In the genomic region with DNA sequence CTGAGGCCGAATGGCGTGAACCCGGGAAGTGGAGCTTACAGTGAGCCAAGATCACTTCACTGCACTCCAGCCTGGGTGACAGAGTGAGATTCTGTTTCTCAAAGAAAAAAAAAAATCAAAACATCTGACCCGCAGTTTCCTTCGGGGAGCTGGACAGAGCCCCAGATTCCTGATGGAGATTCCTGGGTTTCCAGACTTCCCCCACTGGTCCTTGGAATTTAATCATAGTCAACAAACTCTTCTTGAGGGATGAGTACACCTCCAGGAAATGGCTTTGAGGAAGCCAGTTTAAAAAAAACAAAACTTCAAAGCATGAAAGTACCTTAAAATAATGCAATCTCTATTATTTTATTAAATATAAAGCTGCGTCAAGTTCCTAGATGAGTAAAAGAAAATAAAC, we compare ENCODE assay signal across 12 cellular contexts. TPM values are rescaled to one million over a fixed set of nuclear protein-coding genes. Genes with fewer than 3 reads are reported as not detected.
DNase-seq lines count a peak whose midpoint lies in the region; ATAC-seq and TF ChIP-seq lines count a peak whose summit lies in the region.
"Had no signal": no experiment of that assay in that cellular context is flagged by ENCODE, and none has a peak within 500 bp of the region (broad histone marks: within the 10 kb centered on the region; RNA-seq: fewer than 3 reads in every experiment).

No MANE protein-coding gene starts in this region.

- H3K4me1 ChIP-seq in CD8-positive, alpha-beta T cell (ENCODE audit: insufficient read depth, low read length) = peaks cover 24% of the 10 kb centered on the region
- no peaks in the 10 kb centered on the region for H3K4me1 ChIP-seq in colonic mucosa

- peaks cover 34% of the 10 kb centered on the region for H3K4me1 Mint-ChIP-seq in CD8-positive, alpha-beta T cell (ENCODE audit: low read depth)
- peaks cover 43% of the 10 kb centered on the region for H3K4me1 Mint-ChIP-seq in HFFc6 (ENCODE audit: low read depth)
- peaks cover 16 to 52% (median 44%) of the 10 kb centered on the region in 4 donors for H3K4me1 Mint-ChIP-seq in naive thymus-derived CD8-positive, alpha-beta T cell

- H3K4me3 Mint-ChIP-seq in CD8-positive, alpha-beta T cell = peak overlapping the region; percentile 64
- H3K4me3 Mint-ChIP-seq in HFFc6 = peak overlapping the region; percentile 90
- peak overlapping the region; percentile 36 to 92 (median 64) for H3K4me3 Mint-ChIP-seq in naive thymus-derived CD8-positive, alpha-beta T cell

- DNase-seq in CD8-positive, alpha-beta T cell = no peak
- DNase-seq in HFFc6 (peak; percentile 10), astrocyte of the spinal cord (ENCODE audit: low read depth, low spot score) (peak; percentile 64), colonic mucosa (no peak), NCI-H446 treated with DMSO at 0.1 percent for 48 hours (lab: John Stamatoyannopoulos, UW) (no peak)
- DNase-seq in naive thymus-derived CD8-positive, alpha-beta T cell = no peak
- DNase-seq: activated CD4-positive, alpha-beta T cell treated with anti-CD3 and anti-CD28 coated beads for 4 hours; effector CD4-positive, alpha-beta T cell; left colon; NCI-H2081 treated with DMSO at 0.1 percent for 48 hours had no signal

- no peaks in the 10 kb centered on the region for H3K27me3 ChIP-seq in CD8-positive, alpha-beta T cell (ENCODE audit: insufficient read depth, low read length)
- no peaks in the 10 kb centered on the region for H3K27me3 ChIP-seq in colonic mucosa

- POLR2A ChIA-PET in CD8-positive, alpha-beta T cell (lab: Charles Lee) = interaction anchor here (0.6 kb wide), 1 partner anchor 1278 kb away, joined by 3 read pairs; no protein-coding TSS in a partner anchor
- POLR2A ChIA-PET in naive thymus-derived CD8-positive, alpha-beta T cell (lab: Charles Lee) = interaction anchor here (0.7 to 1.0 kb wide), 2 partner anchors 15 to 135 kb away, joined by 3 read pairs; no protein-coding TSS in a partner anchor

- no peaks in the 10 kb centered on the region for H3K9me3 ChIP-seq in CD8-positive, alpha-beta T cell (ENCODE audit: low read length)
- no peaks in the 10 kb centered on the region for H3K9me3 ChIP-seq in colonic mucosa

- intact Hi-C loops in CD8-positive, alpha-beta T cell (cut with DNase I, micrococcal nuclease) = loop anchor here (2.0 to 10.0 kb wide), 7 partner anchors 78 to 1061 kb away; partner anchors contain the start of genes CHST12 (in 2 of the 2), EIF3B (in 1 of the 2), INTS1 (in 1 of the 2) and PSMG3 (in 1 of the 2)
- intact Hi-C loops in colonic mucosa (cut with DNase I) = no loop called here

- in situ Hi-C loops in astrocyte of the spinal cord (cut with HindIII; ENCODE audit: low sequenced_read_pairs) = no loop called here

- no peak for ATAC-seq in CD8-positive, alpha-beta T cell
- ATAC-seq in naive thymus-derived CD8-positive, alpha-beta T cell = no peak
- no peak for ATAC-seq in HG03378 (IDR thresholded peaks at IDR 0.05; ENCODE audit: unreplicated experiment)
- no peak for ATAC-seq in HG03097 (IDR thresholded peaks at IDR 0.05; ENCODE audit: low FRiP score, unreplicated experiment)

- H3K27ac ChIP-seq in CD8-positive, alpha-beta T cell (ENCODE audit: low read depth, low read length) = no peak overlapping the region
- no peak overlapping the region for H3K27ac ChIP-seq in colonic mucosa

- H3K27ac Mint-ChIP-seq in CD8-positive, alpha-beta T cell = no peak overlapping the region
- peak overlapping the region; percentile 85 for H3K27ac Mint-ChIP-seq in HFFc6
- H3K27ac Mint-ChIP-seq in naive thymus-derived CD8-positive, alpha-beta T cell = peak overlapping the region in 2 of 10 donors; percentile 8 to 16

- H3K36me3 Mint-ChIP-seq in CD8-positive, alpha-beta T cell = peaks cover 48% of the 10 kb centered on the region
- H3K36me3 Mint-ChIP-seq in HFFc6 (ENCODE audit: low read depth) = peaks cover 15% of the 10 kb centered on the region
- H3K36me3 Mint-ChIP-seq in naive thymus-derived CD8-positive, alpha-beta T cell = peaks cover 0 to 45% (median 3%) of the 10 kb centered on the region in 3 donors

- CTCF ChIA-PET in CD8-positive, alpha-beta T cell (lab: Charles Lee) = no interaction called here

- no peak overlapping the region for H3K4me3 ChIP-seq in CD8-positive, alpha-beta T cell (ENCODE audit: low read depth, low read length)
- H3K4me3 ChIP-seq in astrocyte of the spinal cord (ENCODE audit: low read depth, low read length) = no peak overlapping the region
- H3K4me3 ChIP-seq in colonic mucosa = no peak overlapping the region

- peaks cover 11% of the 10 kb centered on the region for H3K36me3 ChIP-seq in CD8-positive, alpha-beta T cell (ENCODE audit: insufficient read depth, low read length)
- no peaks in the 10 kb centered on the region for H3K36me3 ChIP-seq in colonic mucosa

- H3K9me3 Mint-ChIP-seq in CD8-positive, alpha-beta T cell = no peaks in the 10 kb centered on the region
- no peaks in the 10 kb centered on the region for H3K9me3 Mint-ChIP-seq in HFFc6
- no peaks in the 10 kb centered on the region for H3K9me3 Mint-ChIP-seq in naive thymus-derived CD8-positive, alpha-beta T cell

- no peaks in the 10 kb centered on the region for H3K27me3 Mint-ChIP-seq in CD8-positive, alpha-beta T cell (ENCODE audit: low read depth)
- no peaks in the 10 kb centered on the region for H3K27me3 Mint-ChIP-seq in HFFc6 (ENCODE audit: insufficient read depth)
- no peaks in the 10 kb centered on the region for H3K27me3 Mint-ChIP-seq in naive thymus-derived CD8-positive, alpha-beta T cell

- H3K9ac ChIP-seq in colonic mucosa (ENCODE audit: low read depth in 2 of 2, low read length in 2 of 2) = no peak overlapping the region

- TF ChIP-seq CTCF in CD8-positive, alpha-beta T cell (IDR thresholded peaks at IDR 0.05) = no peak
- TF ChIP-seq CTCF in HFFc6 (IDR thresholded peaks at IDR 0.05) (no peak), astrocyte of the spinal cord (IDR thresholded peaks at IDR 0.05; ENCODE audit: low read depth, low read length) (no peak), colonic mucosa (IDR thresholded peaks at IDR 0.05) (no peak)

RNA-seq across cellular contexts. Expression of gene MAD1L1, which starts 1.1 kb away (rescaled TPM):
- total RNA-seq in CD8-positive, alpha-beta T cell = 10 to 100 TPM; 88.7 to 91.0 TPM
- total RNA-seq in HFFc6 (2021; fragmentation: NEBNext Ultra II Directional; extraction: Animal tissue kit (Norgen Biotek cat#: 25700)) = 10 to 100 TPM; 34.6 to 44.8 (median 40.2) TPM
- total RNA-seq in naive thymus-derived CD8-positive, alpha-beta T cell = 10 to 100 TPM; 84.5 to 95.9 TPM
- polyA plus RNA-seq in naive thymus-derived CD8-positive, alpha-beta T cell = 100 to 1,000 TPM; 146 to 243 (median 190) TPM
- total RNA-seq in colonic mucosa = 10 to 100 TPM; 18.2 to 47.0 TPM

RNA-seq across cellular contexts. Expression of gene MRM2, which starts 8.1 kb away (rescaled TPM):
- 1 to 10 TPM; 4.5 to 5.1 TPM for total RNA-seq in CD8-positive, alpha-beta T cell
- total RNA-seq in HFFc6 (2021; fragmentation: NEBNext Ultra II Directional; extraction: Animal tissue kit (Norgen Biotek cat#: 25700)) = 10 to 100 TPM; 25.9 to 30.5 (median 27.5) TPM
- total RNA-seq in naive thymus-derived CD8-positive, alpha-beta T cell = 10 to 100 TPM; 16.3 to 18.2 TPM
- polyA plus RNA-seq in naive thymus-derived CD8-positive, alpha-beta T cell = 10 to 100 TPM; 31.8 to 53.0 (median 42.5) TPM
- total RNA-seq in colonic mucosa = 10 to 100 TPM; 17.3 to 27.0 TPM

RNA-seq across cellular contexts. Expression of gene NUDT1, which starts 8.2 kb away (rescaled TPM):
- 10 to 100 TPM in 1 of 2 experiments, 1 to 10 TPM in 1; 9.0 to 10.6 TPM for total RNA-seq in CD8-positive, alpha-beta T cell
- 10 to 100 TPM; 35.6 to 57.6 (median 45.9) TPM for total RNA-seq in HFFc6 (2021; fragmentation: NEBNext Ultra II Directional; extraction: Animal tissue kit (Norgen Biotek cat#: 25700))
- total RNA-seq in naive thymus-derived CD8-positive, alpha-beta T cell = 10 to 100 TPM; 17.1 to 18.5 TPM
- polyA plus RNA-seq in naive thymus-derived CD8-positive, alpha-beta T cell = 10 to 100 TPM; 52.0 to 62.3 (median 53.7) TPM
- 10 to 100 TPM; 15.0 to 51.6 TPM for total RNA-seq in colonic mucosa

Comparison
In these comparisons a context has a peak if more than half of its experiments do, and no peak if none do; other contexts are left out.
1. DNase-seq: peak in HFFc6 (single experiment) and astrocyte of the spinal cord (single experiment); none in CD8-positive, alpha-beta T cell (0 of 7), naive thymus-derived CD8-positive, alpha-beta T cell (0 of 10), colonic mucosa (single experiment) and NCI-H446 treated with DMSO at 0.1 percent for 48 hours (single experiment).
2. Peak in every context shown above with its lines, with median percentiles within 50 percentile points of each other: H3K4me3 Mint-ChIP-seq.